ENCODE assay signal across 10 cellular contexts in the genomic region with DNA sequence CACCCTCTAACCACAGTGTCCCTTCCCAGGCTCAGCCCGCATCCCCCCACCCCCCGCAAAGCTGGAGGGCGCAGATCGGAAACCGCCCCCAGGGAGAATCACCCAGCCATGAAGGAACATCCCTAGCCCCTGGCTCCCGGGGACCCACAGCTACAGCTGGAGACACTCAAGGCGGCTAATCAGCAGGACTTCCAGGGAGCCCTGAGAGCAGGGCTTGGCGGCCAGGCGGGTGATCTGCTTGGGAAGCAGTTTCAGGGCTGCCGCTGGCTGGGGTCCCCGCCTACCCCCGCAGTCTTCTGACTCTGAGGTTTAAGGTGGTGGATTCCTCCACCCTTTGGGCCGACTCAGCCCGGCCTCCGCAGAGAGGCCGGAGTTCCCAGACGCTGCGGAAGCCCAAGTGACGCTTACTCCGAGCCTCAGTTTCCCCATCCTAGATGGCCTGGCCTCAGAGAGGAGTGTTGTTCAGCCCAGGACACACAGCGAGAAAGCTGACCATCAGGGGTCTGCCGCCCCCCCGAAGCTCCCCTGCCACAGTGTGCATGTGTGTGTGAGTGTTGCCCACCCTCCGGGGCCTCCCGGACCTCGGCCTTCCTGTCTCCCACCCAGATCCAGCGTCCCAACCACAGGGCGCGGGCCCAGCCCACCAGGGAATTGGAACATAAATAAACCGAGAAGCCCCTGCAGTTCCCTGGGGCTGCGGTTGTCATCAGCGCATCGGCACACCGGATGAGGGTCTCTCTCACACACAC. TPM values are rescaled to one million over a fixed set of nuclear protein-coding genes. Genes with fewer than 3 reads are reported as not detected.
A peak's percentile ranks its signal among the peaks of the same experiment; 100 is the strongest.
DNase-seq lines count a peak whose midpoint lies in the region; ATAC-seq and TF ChIP-seq lines count a peak whose summit lies in the region.
"Had no signal": no experiment of that assay in that cellular context is flagged by ENCODE, and none has a peak within 500 bp of the region (broad histone marks: within the 10 kb centered on the region; RNA-seq: fewer than 3 reads in every experiment).

No MANE protein-coding gene starts in this region.

- no peaks in the 10 kb centered on the region for H3K36me3 ChIP-seq in endodermal cell (ENCODE audit: control insufficient read depth, insufficient read depth, low read length)
- no peaks in the 10 kb centered on the region for H3K36me3 ChIP-seq in neural progenitor cell

- no peak overlapping the region for H3K27ac Mint-ChIP-seq in T-helper 1 cell treated with Interleukin-12 subunit alpha and Interleukin-12 subunit beta and Interleukin-4 antibody, amounts not matched to agents 30 μg/mL and 1 μg/mL, for 36 hours
- H3K27ac Mint-ChIP-seq in endodermal cell = no peak overlapping the region
- H3K27ac Mint-ChIP-seq in neural progenitor cell = no peak overlapping the region

- H3K4me3 Mint-ChIP-seq in T-helper 1 cell treated with Interleukin-12 subunit alpha and Interleukin-12 subunit beta and Interleukin-4 antibody, amounts not matched to agents 30 μg/mL and 1 μg/mL, for 36 hours = peak overlapping the region; percentile 69
- peak overlapping the region; percentile 88 for H3K4me3 Mint-ChIP-seq in endodermal cell
- H3K4me3 Mint-ChIP-seq in neural progenitor cell = peak overlapping the region; percentile 65

- peaks cover 6% of the 10 kb centered on the region for H3K4me1 Mint-ChIP-seq in T-helper 1 cell treated with Interleukin-12 subunit alpha and Interleukin-12 subunit beta and Interleukin-4 antibody, amounts not matched to agents 30 μg/mL and 1 μg/mL, for 36 hours (ENCODE audit: low read depth)
- H3K4me1 Mint-ChIP-seq in endodermal cell (no peaks in the 10 kb centered on the region), neural progenitor cell (peaks cover 11% of the 10 kb centered on the region)

- H3K4me2 ChIP-seq in neural progenitor cell = peak overlapping the region; percentile 78

- H3K9ac ChIP-seq in endodermal cell (ENCODE audit: extremely low read depth, low read length, poor library complexity, severe bottlenecking) (no peak overlapping the region), neural progenitor cell (no peak overlapping the region)

- H4K20me1 ChIP-seq in neural progenitor cell (ENCODE audit: low read depth) = peaks cover 5% of the 10 kb centered on the region

- no peaks in the 10 kb centered on the region for H3K9me3 Mint-ChIP-seq in T-helper 1 cell treated with Interleukin-12 subunit alpha and Interleukin-12 subunit beta and Interleukin-4 antibody, amounts not matched to agents 30 μg/mL and 1 μg/mL, for 36 hours
- no peaks in the 10 kb centered on the region for H3K9me3 Mint-ChIP-seq in endodermal cell
- H3K9me3 Mint-ChIP-seq in neural progenitor cell = no peaks in the 10 kb centered on the region

- H3K9me3 ChIP-seq in endodermal cell (ENCODE audit: control insufficient read depth, low read length) = no peaks in the 10 kb centered on the region
- no peaks in the 10 kb centered on the region for H3K9me3 ChIP-seq in neural progenitor cell (ENCODE audit: low read depth)
- H3K9me3 ChIP-seq: testis had no signal

- H2AFZ ChIP-seq in neural progenitor cell (replicated peaks) = no peak overlapping the region

- 87 to 89% methylated on average over 23 to 34 of the region's 34 CpGs for WGBS in endodermal cell (ENCODE audit: insufficient coverage in 1 of 2, insufficient read length in 1 of 2), 2 experiments

- no peaks in the 10 kb centered on the region for H3K79me2 ChIP-seq in neural progenitor cell (ENCODE audit: low read depth)

- no peaks in the 10 kb centered on the region for H3K4me1 ChIP-seq in endodermal cell (ENCODE audit: control insufficient read depth, insufficient read depth, low read length)
- H3K4me1 ChIP-seq in neural progenitor cell = peaks cover 4% of the 10 kb centered on the region

- peaks cover 21% of the 10 kb centered on the region for H3F3A ChIP-seq in neural progenitor cell (ENCODE audit: low read depth)

- ATAC-seq in HG02588 (IDR thresholded peaks at IDR 0.05; ENCODE audit: unreplicated experiment) (no peak), HG02763 (IDR thresholded peaks at IDR 0.05; ENCODE audit: unreplicated experiment) (no peak)

- H3K27me3 ChIP-seq in endodermal cell (ENCODE audit: control insufficient read depth, insufficient read depth, low read length, poor library complexity, severe bottlenecking) (no peaks in the 10 kb centered on the region), neural progenitor cell (peaks cover 7% of the 10 kb centered on the region)
- H3K27me3 ChIP-seq: testis had no signal

- H3K4me3 ChIP-seq in endodermal cell (ENCODE audit: low read length) (no peak overlapping the region), neural progenitor cell (peak overlapping the region; percentile 56)

- TF ChIP-seq CTCF in endodermal cell (conservative IDR thresholded peaks at IDR 0.05) (no peak), neural progenitor cell (IDR thresholded peaks at IDR 0.05) (no peak)

- H3K27ac ChIP-seq in endodermal cell (ENCODE audit: low read depth, low read length) (no peak overlapping the region), neural progenitor cell (no peak overlapping the region)
- H3K27ac ChIP-seq: testis had no signal

- DNase-seq in T-helper 1 cell (no peak), NCI-H69 (lab: John Stamatoyannopoulos, UW) (peak; percentile 77), endodermal cell (peak; percentile 42), neural progenitor cell (ENCODE audit: low spot score) (no peak), cerebellar nuclear complex (lab: John Stamatoyannopoulos, UW) (no peak)
- DNase-seq: NCI-H1694 treated with DMSO at 0.1 percent for 48 hours, testis had no signal

- H3K36me3 Mint-ChIP-seq in T-helper 1 cell treated with Interleukin-12 subunit alpha and Interleukin-12 subunit beta and Interleukin-4 antibody, amounts not matched to agents 30 μg/mL and 1 μg/mL, for 36 hours (ENCODE audit: low read depth) = no peaks in the 10 kb centered on the region
- H3K36me3 Mint-ChIP-seq in endodermal cell (ENCODE audit: low read depth) (no peaks in the 10 kb centered on the region), neural progenitor cell (no peaks in the 10 kb centered on the region)

- peaks cover 3% of the 10 kb centered on the region for H3K27me3 Mint-ChIP-seq in T-helper 1 cell treated with Interleukin-12 subunit alpha and Interleukin-12 subunit beta and Interleukin-4 antibody, amounts not matched to agents 30 μg/mL and 1 μg/mL, for 36 hours (ENCODE audit: low read depth)
- peaks cover 12% of the 10 kb centered on the region for H3K27me3 Mint-ChIP-seq in endodermal cell (ENCODE audit: insufficient read depth)
- H3K27me3 Mint-ChIP-seq in neural progenitor cell (ENCODE audit: insufficient read depth, low read depth) = peaks cover 11% of the 10 kb centered on the region

RNA-seq across cellular contexts. Expression of a gene that starts 9.8 kb away (rescaled TPM):
- not detected for total RNA-seq in endodermal cell
- polyA plus RNA-seq in endodermal cell (2013, experiment 1 of 2) = not detected
- not detected for polyA plus RNA-seq in endodermal cell (2013, experiment 2 of 2)
- total RNA-seq in neural progenitor cell (ENCODE audit: low replicate concordance) = not detected in 2 replicates

RNA-seq across cellular contexts. Expression of a gene that starts 21.5 kb away (rescaled TPM):
- total RNA-seq in endodermal cell (1 to 10 TPM in 1 of 2 donors, not detected in 1; 1.3 TPM), neural progenitor cell (ENCODE audit: low replicate concordance) (0.34 TPM in 1 of 2 replicates, not detected in the other)
- polyA plus RNA-seq in endodermal cell (2013, experiment 1 of 2) = 0.78 TPM
- 0.46 TPM for polyA plus RNA-seq in endodermal cell (2013, experiment 2 of 2)

RNA-seq across cellular contexts. Expression of a gene that starts 24.9 kb away (rescaled TPM):
- total RNA-seq in endodermal cell = 1 to 10 TPM; 5.8 to 6.4 TPM
- 6.4 TPM for polyA plus RNA-seq in endodermal cell (2013, experiment 1 of 2)
- 7.2 TPM for polyA plus RNA-seq in endodermal cell (2013, experiment 2 of 2)
- total RNA-seq in neural progenitor cell (ENCODE audit: low replicate concordance) = 2.4 and 6.0 TPM in 2 replicates

RNA-seq across cellular contexts. Expression of a gene that starts 38.8 kb away (rescaled TPM):
- total RNA-seq in endodermal cell = 10 to 100 TPM; 19.6 to 36.8 TPM
- 25.8 TPM for polyA plus RNA-seq in endodermal cell (2013, experiment 1 of 2)
- polyA plus RNA-seq in endodermal cell (2013, experiment 2 of 2) = 20.2 TPM
- total RNA-seq in neural progenitor cell (ENCODE audit: low replicate concordance) = 20.7 and 27.6 TPM in 2 replicates

RNA-seq across cellular contexts. Expression of a gene that starts 40.6 kb away (rescaled TPM):
- total RNA-seq in endodermal cell (1 to 10 TPM in 1 of 2 donors, not detected in 1; 1.3 TPM), neural progenitor cell (ENCODE audit: low replicate concordance) (0.09 TPM in 1 of 2 replicates, not detected in the other)
- polyA plus RNA-seq in endodermal cell (2013, experiment 1 of 2) = not detected
- polyA plus RNA-seq in endodermal cell (2013, experiment 2 of 2) = not detected

Comparison
In these comparisons a context has a peak if more than half of its experiments do, and no peak if none do; other contexts are left out.
1. DNase-seq: peak in NCI-H69 (single experiment) and endodermal cell (single experiment); none in T-helper 1 cell (0 of 5), neural progenitor cell (single experiment) and cerebellar nuclear complex (0 of 2).
2. Peak in every context shown above with its lines, with median percentiles within 50 percentile points of each other: H3K4me3 Mint-ChIP-seq.